8 cellular contexts compared by ENCODE assay signal in genomic region chr10:73586583-73586984, GRCh38. TPM values are rescaled to one million over a fixed set of nuclear protein-coding genes. Genes with fewer than 3 reads are reported as not detected.
DNase-seq lines count a peak whose midpoint lies in the region; ATAC-seq and TF ChIP-seq lines count a peak whose summit lies in the region.

No MANE protein-coding gene starts in this region.

- WGBS in psoas muscle, 3 donors: 0 to 1% (median 0%) methylated on average over 1 of the region's 1 CpG

- DNase-seq in Caki2 (ENCODE audit: low read depth) (peak; percentile 16), RWPE2 (ENCODE audit: low spot score) (no peak), fibroblast of the aortic adventitia (ENCODE audit: low read depth) (peak; percentile 96), psoas muscle (no peak), GM13976 (ENCODE audit: low spot score) (no peak)
- DNase-seq in activated CD4-positive, alpha-beta T cell treated with anti-CD3 and anti-CD28 coated beads for 1 hour: no peak

- no peaks in the 10 kb centered on the region for H3K27me3 ChIP-seq in RWPE2 (ENCODE audit: insufficient read depth, poor library complexity, severe bottlenecking)
- H3K27me3 ChIP-seq in psoas muscle (ENCODE audit: insufficient read depth in 3 of 3, low read length in 2 of 3): no peaks in the 10 kb centered on the region

- intact Hi-C loops in psoas muscle (cut with DNase I): no loop called here

- TF ChIP-seq CTCF in RWPE2 (IDR thresholded peaks at IDR 0.05; ENCODE audit: poor library complexity, severe bottlenecking) (no peak), fibroblast of the aortic adventitia (IDR thresholded peaks at IDR 0.05; ENCODE audit: insufficient read depth, low read length) (no peak), psoas muscle (IDR thresholded peaks at IDR 0.05) (no peak), GM13976 (IDR thresholded peaks at IDR 0.05; ENCODE audit: borderline replicate concordance, control extremely low read depth, extremely low read depth, insufficient read depth, missing control alignments) (no peak)

- H3K4me1 ChIP-seq in RWPE2 (ENCODE audit: insufficient read depth, poor library complexity, severe bottlenecking): peaks cover 41% of the 10 kb centered on the region
- peaks cover 45% of the 10 kb centered on the region for H3K4me1 ChIP-seq in psoas muscle

- H3K9me3 ChIP-seq in RWPE2 (ENCODE audit: severe bottlenecking) (peaks cover 5% of the 10 kb centered on the region), psoas muscle (no peaks in the 10 kb centered on the region)

- in situ Hi-C loops in Caki2 (cut with HindIII; ENCODE audit: low pct_unique_long_range_greater_than_20kb, low sequenced_read_pairs): no loop called here
- in situ Hi-C loops in GM13976 (cut with MboI; ENCODE audit: low sequenced_read_pairs, unreplicated experiment): no loop called here

- ATAC-seq in RWPE2 (ENCODE audit: low read depth) (peak; percentile 64), psoas muscle (peak in 3 of 4 donors; percentile 31 to 70 (median 45)), HG02885 (IDR thresholded peaks at IDR 0.05; ENCODE audit: poor library complexity, unreplicated experiment) (no peak), GM21786 (IDR thresholded peaks at IDR 0.05; ENCODE audit: unreplicated experiment) (no peak)

- no peak overlapping the region for H3K4me3 ChIP-seq in RWPE2 (ENCODE audit: severe bottlenecking)
- H3K4me3 ChIP-seq in fibroblast of the aortic adventitia (ENCODE audit: low read depth, low read length): no peak overlapping the region
- no peak overlapping the region for H3K4me3 ChIP-seq in psoas muscle

- H3K27ac ChIP-seq in RWPE2 (ENCODE audit: poor library complexity, severe bottlenecking) (peak overlapping the region; percentile 46), psoas muscle (peak overlapping the region; percentile 56)

- H3K36me3 ChIP-seq in RWPE2 (ENCODE audit: low read depth): no peaks in the 10 kb centered on the region
- no peaks in the 10 kb centered on the region for H3K36me3 ChIP-seq in psoas muscle (ENCODE audit: insufficient read depth in 1 of 2, low read depth in 1 of 2)

RNA-seq across cellular contexts. Expression of gene USP54, which starts 4.6 kb away (rescaled TPM):
- total RNA-seq in Caki2 (2014; rRNA removed; shearing (Covaris generic); ENCODE audit: low replicate concordance): 15.0 and 17.3 TPM in 2 replicates
- 10.4 and 14.8 TPM in 2 replicates for total RNA-seq in fibroblast of the aortic adventitia (ENCODE audit: low replicate concordance)
- total RNA-seq in psoas muscle: 100 to 1,000 TPM in 2 of 4 donors, 10 to 100 TPM in 2; 47.7 to 216 (median 110) TPM
- polyA plus RNA-seq in psoas muscle: 10 to 100 TPM; 32.6 to 94.3 (median 65.9) TPM

RNA-seq across cellular contexts. Expression of gene MYOZ1, which starts 54.7 kb away (rescaled TPM):
- not detected in 2 replicates for total RNA-seq in Caki2 (2014; rRNA removed; shearing (Covaris generic); ENCODE audit: low replicate concordance)
- total RNA-seq in fibroblast of the aortic adventitia (ENCODE audit: low replicate concordance) (not detected in 2 replicates), psoas muscle (1,000 to 10,000 TPM in 3 of 4 donors, 100 to 1,000 TPM in 1; 805 to 1,915 (median 1,417) TPM)
- polyA plus RNA-seq in psoas muscle: 1,000 to 10,000 TPM in 1 of 3 donors, 100 to 1,000 TPM in 2; 318 to 1,157 (median 878) TPM

Comparison
In these comparisons a context has a peak if more than half of its experiments do, and no peak if none do; other contexts are left out.
1. DNase-seq: peak in Caki2 (single experiment) and fibroblast of the aortic adventitia (single experiment); none in RWPE2 (single experiment), psoas muscle (0 of 2), activated CD4-positive, alpha-beta T cell treated with anti-CD3 and anti-CD28 coated beads for 1 hour (single experiment) and GM13976 (single experiment).
2. ATAC-seq: peak in RWPE2 (single experiment) and psoas muscle (3 of 4); none in HG02885 (single experiment) and GM21786 (single experiment).
3. RNA of gene MYOZ1, which starts 54.7 kb away (total RNA-seq): 805 to 1,915 TPM in psoas muscle; not detected in Caki2 and not detected in fibroblast of the aortic adventitia; every median in the first group is over 100 times any median in the second.